In genomic region chr21:39086547-39086946, GRCh38 we compare ENCODE assay signal across 17 cellular contexts.
DNase-seq lines count a peak whose midpoint lies in the region; ATAC-seq, FAIRE-seq and TF ChIP-seq lines count a peak whose summit lies in the region.
"Had no signal": no experiment of that assay in that cellular context is flagged by ENCODE, and none has a peak within 500 bp of the region (broad histone marks: within the 10 kb centered on the region; RNA-seq: fewer than 3 reads in every experiment).

No MANE protein-coding gene starts in this region.

- TF ChIP-seq EP300 in A549 (IDR thresholded peaks at IDR 0.05) = no peak

- POLR2A ChIA-PET in A549 (lab: Yijun Ruan, JAX) = no interaction called here
- POLR2A ChIA-PET in activated CD8-positive, alpha-beta T cell treated with anti-CD3 and anti-CD28 coated beads, Interleukin-2, amount 10 ng/mL, durations not matched to agents 7 days and 5 days (lab: Charles Lee) = no interaction called here

- no peaks in the 10 kb centered on the region for H3K9me1 ChIP-seq in keratinocyte (ENCODE audit: control insufficient read depth, extremely low read depth, insufficient read depth, low read length)

- H3K4me3 ChIP-seq in A549 = no peak overlapping the region
- H3K4me3 ChIP-seq in GM12875 (ENCODE audit: low read depth, low read length) = no peak overlapping the region
- no peak overlapping the region for H3K4me3 ChIP-seq in WERI-Rb-1 (ENCODE audit: low read depth, low read length)
- H3K4me3 ChIP-seq in keratinocyte (ENCODE audit: control insufficient read depth in 2 of 3, extremely low read depth in 1 of 3, insufficient read depth in 2 of 3, low read depth in 1 of 3, low read length in 3 of 3) = no peak overlapping the region

- FAIRE-seq in A549 (lab: Jason Lieb, UNC) (no peak), keratinocyte (lab: Jason Lieb, UNC) (no peak)
- FAIRE-seq: G401.6 had no signal

- H2AFZ ChIP-seq in keratinocyte (ENCODE audit: control insufficient read depth, low read length) = no peak overlapping the region

- TF ChIP-seq CTCF in A549 (IDR thresholded peaks at IDR 0.05) (0 out of 3 replicates have a peak, but pooled peaks have one; percentile 12), GM12875 (IDR thresholded peaks at IDR 0.05; ENCODE audit: borderline replicate concordance, insufficient read depth, low read depth, low read length) (0 out of 2 replicates have a peak, but pooled peaks have one; percentile 17), WERI-Rb-1 (IDR thresholded peaks at IDR 0.05; ENCODE audit: low read depth, low read length) (peak; percentile 40), keratinocyte (optimal IDR thresholded peaks at IDR 0.05 in 1 of 3, IDR thresholded peaks at IDR 0.05 in 1 of 3, conservative IDR thresholded peaks at IDR 0.05 in 1 of 3; ENCODE audit: extremely low read depth in 1 of 3, insufficient read depth in 2 of 3, low read length in 3 of 3) (peak in 2 of 3 experiments; percentile 13 to 18), osteocyte (IDR thresholded peaks at IDR 0.05) (no peak)

- H3K27me3 ChIP-seq in WERI-Rb-1 (ENCODE audit: insufficient read depth, low read depth, severe bottlenecking) (no peaks in the 10 kb centered on the region), keratinocyte (ENCODE audit: control insufficient read depth, extremely low read depth, insufficient read depth, low read length) (no peaks in the 10 kb centered on the region)

- TF ChIP-seq RAD21 in A549 (conservative IDR thresholded peaks at IDR 0.05 in 1 of 2, IDR thresholded peaks at IDR 0.05 in 1 of 2) = no peak

- H4K20me1 ChIP-seq in keratinocyte (ENCODE audit: control insufficient read depth, extremely low read depth, insufficient read depth, low read length) = no peaks in the 10 kb centered on the region

- H3K27ac ChIP-seq in A549 = no peak overlapping the region
- H3K27ac ChIP-seq in WERI-Rb-1 = no peak overlapping the region
- no peak overlapping the region for H3K27ac ChIP-seq in keratinocyte (ENCODE audit: control insufficient read depth, insufficient read depth, low read length)

- H3K4me1 Mint-ChIP-seq in osteocyte (ENCODE audit: unreplicated experiment) = peaks cover 28% of the 10 kb centered on the region
- H3K4me1 Mint-ChIP-seq in activated CD8-positive, alpha-beta T cell treated with anti-CD3 and anti-CD28 coated beads, Interleukin-2, amount 10 ng/mL, durations not matched to agents 7 days and 5 days (ENCODE audit: low read depth) = no peaks in the 10 kb centered on the region

- H3K4me1 ChIP-seq in A549 (no peaks in the 10 kb centered on the region), keratinocyte (ENCODE audit: control insufficient read depth, extremely low read depth, insufficient read depth, low read length) (peaks cover 24% of the 10 kb centered on the region)

- DNase-seq in A549 (ENCODE audit: low read depth in 1 of 2, low spot score in 1 of 2) (no peak), WERI-Rb-1 (no peak), keratinocyte (ENCODE audit: low read depth, low spot score) (no peak), osteocyte (ENCODE audit: extremely low spot score, unreplicated experiment) (no peak), SKM-1 treated with dmso at 0.1 percent for 144 hours (lab: John Stamatoyannopoulos, UW; ENCODE audit: unreplicated experiment) (no peak)
- no peak for DNase-seq in activated CD8-positive, alpha-beta T cell treated with anti-CD3 and anti-CD28 coated beads, Interleukin-2, amount 10 ng/mL, durations not matched to agents 7 days and 5 days
- DNase-seq: activated CD4-positive, alpha-beta memory T cell treated with anti-CD3 and anti-CD28 coated beads for 36 hours; activated naive CD8-positive, alpha-beta T cell treated with anti-CD3 and anti-CD28 coated beads, Interleukin-2, amount 50 U/mL, for 24 hours; activated T-cell treated with anti-CD3 and anti-CD28 coated beads, Interleukin-2, amount 50 U/mL, for 72 hours; caudate nucleus; foreskin melanocyte; NCI-H526 treated with DMSO at 0.1 percent for 48 hours; stimulated activated CD4-positive, alpha-beta T cell treated with anti-CD3 and anti-CD28 coated beads, Interleukin-2, amount 100 ng/mL, for 48 hours had no signal

- H3K9me3 ChIP-seq in A549 = no peaks in the 10 kb centered on the region
- H3K9me3 ChIP-seq in WERI-Rb-1 (ENCODE audit: severe bottlenecking) = peaks cover 3% of the 10 kb centered on the region
- H3K9me3 ChIP-seq in keratinocyte (ENCODE audit: control insufficient read depth, low read depth, low read length) = no peaks in the 10 kb centered on the region

- CTCF ChIA-PET in A549 (lab: Yijun Ruan, JAX) = interaction anchor here (0.6 to 2.6 kb wide), 7 partner anchors 9 to 1589 kb away, joined by 3 to 11 read pairs (median 5); no protein-coding TSS in a partner anchor
- CTCF ChIA-PET in activated CD8-positive, alpha-beta T cell treated with anti-CD3 and anti-CD28 coated beads, Interleukin-2, amount 10 ng/mL, durations not matched to agents 7 days and 5 days (lab: Charles Lee) = no interaction called here

- 78% methylated on average over 8 of the region's 8 CpGs for WGBS in A549 (ENCODE audit: missing lambda C conversion rate)

- peaks cover 6% of the 10 kb centered on the region for H3K27me3 Mint-ChIP-seq in osteocyte (ENCODE audit: unreplicated experiment)
- peaks cover 3% of the 10 kb centered on the region for H3K27me3 Mint-ChIP-seq in activated CD8-positive, alpha-beta T cell treated with anti-CD3 and anti-CD28 coated beads, Interleukin-2, amount 10 ng/mL, durations not matched to agents 7 days and 5 days (ENCODE audit: low read depth)
- H3K27me3 Mint-ChIP-seq: activated CD4-positive, alpha-beta memory T cell treated with anti-CD3 and anti-CD28 coated beads for 36 hours had no signal

- H3K9me3 Mint-ChIP-seq in osteocyte (ENCODE audit: unreplicated experiment) = no peaks in the 10 kb centered on the region
- H3K9me3 Mint-ChIP-seq in activated CD8-positive, alpha-beta T cell treated with anti-CD3 and anti-CD28 coated beads, Interleukin-2, amount 10 ng/mL, durations not matched to agents 7 days and 5 days (ENCODE audit: insufficient read depth) = no peaks in the 10 kb centered on the region
- H3K9me3 Mint-ChIP-seq: activated CD4-positive, alpha-beta memory T cell treated with anti-CD3 and anti-CD28 coated beads for 36 hours; activated naive CD8-positive, alpha-beta T cell treated with anti-CD3 and anti-CD28 coated beads, Interleukin-2, amount 50 U/mL, for 24 hours; activated T-cell treated with anti-CD3 and anti-CD28 coated beads, Interleukin-2, amount 50 U/mL, for 72 hours; natural killer cell treated with Interleukin-12 subunit alpha and Interleukin-12 subunit beta and Interleukin-15 and Interleukin-18, amount 100 ng/mL, for 72 hours had no signal

- H3K27ac Mint-ChIP-seq in osteocyte (ENCODE audit: unreplicated experiment) = no peak overlapping the region
- H3K27ac Mint-ChIP-seq in activated CD8-positive, alpha-beta T cell treated with anti-CD3 and anti-CD28 coated beads, Interleukin-2, amount 10 ng/mL, durations not matched to agents 7 days and 5 days = no peak overlapping the region
- H3K27ac Mint-ChIP-seq: activated CD4-positive, alpha-beta memory T cell treated with anti-CD3 and anti-CD28 coated beads for 36 hours; activated naive CD8-positive, alpha-beta T cell treated with anti-CD3 and anti-CD28 coated beads, Interleukin-2, amount 50 U/mL, for 24 hours; activated T-cell treated with anti-CD3 and anti-CD28 coated beads, Interleukin-2, amount 50 U/mL, for 72 hours; natural killer cell treated with Interleukin-12 subunit alpha and Interleukin-12 subunit beta and Interleukin-15 and Interleukin-18, amount 100 ng/mL, for 72 hours had no signal

- H3K36me3 ChIP-seq in WERI-Rb-1 (no peaks in the 10 kb centered on the region), keratinocyte (ENCODE audit: control insufficient read depth in 2 of 2, extremely low read depth in 1 of 2, insufficient read depth in 2 of 2, low read length in 2 of 2) (no peaks in the 10 kb centered on the region)

- dilution Hi-C loops in keratinocyte (cut with MboI; ENCODE audit: extremely low pct_ligation_motif_present, low sequenced_read_pairs) = no loop called here

- ATAC-seq in A549 (no peak), HG03342 (IDR thresholded peaks at IDR 0.05; ENCODE audit: unreplicated experiment) (no peak)
- no peak for ATAC-seq in activated CD8-positive, alpha-beta T cell treated with anti-CD3 and anti-CD28 coated beads, Interleukin-2, amount 10 ng/mL, durations not matched to agents 7 days and 5 days
- ATAC-seq: activated naive CD8-positive, alpha-beta T cell treated with anti-CD3 and anti-CD28 coated beads, Interleukin-2, amount 50 U/mL, for 24 hours; activated T-cell treated with anti-CD3 and anti-CD28 coated beads, Interleukin-2, amount 50 U/mL, for 72 hours; natural killer cell treated with Interleukin-12 subunit alpha and Interleukin-12 subunit beta and Interleukin-15 and Interleukin-18, amount 100 ng/mL, for 72 hours had no signal

- TF ChIP-seq POLR2A in A549 (IDR thresholded peaks at IDR 0.05; ENCODE audit: low read length) = no peak

- no peak overlapping the region for H3K9ac ChIP-seq in keratinocyte (ENCODE audit: control insufficient read depth, extremely low read depth, insufficient read depth, low read length)

- H3K4me2 ChIP-seq in A549 (no peak overlapping the region), keratinocyte (ENCODE audit: control insufficient read depth, extremely low read depth, insufficient read depth, low read depth, low read length) (no peak overlapping the region)

- H3K4me3 Mint-ChIP-seq in osteocyte (ENCODE audit: unreplicated experiment) = no peak overlapping the region
- no peak overlapping the region for H3K4me3 Mint-ChIP-seq in activated CD8-positive, alpha-beta T cell treated with anti-CD3 and anti-CD28 coated beads, Interleukin-2, amount 10 ng/mL, durations not matched to agents 7 days and 5 days
- H3K4me3 Mint-ChIP-seq: activated CD4-positive, alpha-beta memory T cell treated with anti-CD3 and anti-CD28 coated beads for 36 hours; activated naive CD8-positive, alpha-beta T cell treated with anti-CD3 and anti-CD28 coated beads, Interleukin-2, amount 50 U/mL, for 24 hours; activated T-cell treated with anti-CD3 and anti-CD28 coated beads, Interleukin-2, amount 50 U/mL, for 72 hours; natural killer cell treated with Interleukin-12 subunit alpha and Interleukin-12 subunit beta and Interleukin-15 and Interleukin-18, amount 100 ng/mL, for 72 hours had no signal

- no peaks in the 10 kb centered on the region for H3K79me2 ChIP-seq in keratinocyte (ENCODE audit: control insufficient read depth, insufficient read depth, low read length)

- H3K36me3 Mint-ChIP-seq in osteocyte (ENCODE audit: unreplicated experiment) = peaks cover 2% of the 10 kb centered on the region
- no peaks in the 10 kb centered on the region for H3K36me3 Mint-ChIP-seq in activated CD8-positive, alpha-beta T cell treated with anti-CD3 and anti-CD28 coated beads, Interleukin-2, amount 10 ng/mL, durations not matched to agents 7 days and 5 days (ENCODE audit: low read depth)
- H3K36me3 Mint-ChIP-seq: activated CD4-positive, alpha-beta memory T cell treated with anti-CD3 and anti-CD28 coated beads for 36 hours; natural killer cell treated with Interleukin-12 subunit alpha and Interleukin-12 subunit beta and Interleukin-15 and Interleukin-18, amount 100 ng/mL, for 72 hours had no signal

TF ChIP-seq in A549, 52 proteins besides CTCF, POLR2A, EP300 and RAD21:
- TF ChIP-seq ESRRA (IDR thresholded peaks at IDR 0.05; ENCODE audit: borderline replicate concordance, low read length) (no peak), SMC3 (IDR thresholded peaks at IDR 0.05) (0 out of 3 replicates have a peak, but pooled peaks have one; percentile 9)
